8 cellular contexts compared by ENCODE assay signal in genomic region chr1:6578624-6579373, GRCh38. TPM values are rescaled to one million over a fixed set of nuclear protein-coding genes. Genes with fewer than 3 reads are reported as not detected.
DNase-seq lines count a peak whose midpoint lies in the region; ATAC-seq and TF ChIP-seq lines count a peak whose summit lies in the region.

No MANE protein-coding gene starts in this region.

- peak overlapping the region; percentile 95 for H3K4me3 Mint-ChIP-seq in activated naive CD8-positive, alpha-beta T cell treated with anti-CD3 and anti-CD28 coated beads for 36 hours
- H3K4me3 Mint-ChIP-seq in stimulated activated naive B cell treated with anti-CD40 and anti-IgM and Interleukin-4, amounts not matched to agents 10 μg/mL and 1 μg/mL and 100 μg/mL, for 72 hours = peak overlapping the region; percentile 95 to 100

- no peak for TF ChIP-seq CTCF in KMS-11 (conservative IDR thresholded peaks at IDR 0.05; ENCODE audit: low read depth, low read length)

- no peak for DNase-seq in activated naive CD8-positive, alpha-beta T cell treated with anti-CD3 and anti-CD28 coated beads for 36 hours
- DNase-seq in stimulated activated naive B cell treated with anti-CD40 and anti-IgM and Interleukin-4, amounts not matched to agents 10 μg/mL and 1 μg/mL and 100 μg/mL, for 72 hours = no peak
- no peak for DNase-seq in NAMALWA (ENCODE audit: low spot score)
- no peak for DNase-seq in NCI-H2196 (lab: John Stamatoyannopoulos, UW; ENCODE audit: unreplicated experiment)
- DNase-seq in nucleus accumbens (lab: John Stamatoyannopoulos, UW) = no peak
- DNase-seq in Kasumi-1 (lab: John Stamatoyannopoulos, UW) = no peak

- peak overlapping the region; percentile 93 for H3K27ac Mint-ChIP-seq in activated naive CD8-positive, alpha-beta T cell treated with anti-CD3 and anti-CD28 coated beads for 36 hours
- peak overlapping the region; percentile 100 for H3K27ac Mint-ChIP-seq in stimulated activated naive B cell treated with anti-CD40 and anti-IgM and Interleukin-4, amounts not matched to agents 10 μg/mL and 1 μg/mL and 100 μg/mL, for 72 hours

- no peaks in the 10 kb centered on the region for H3K27me3 Mint-ChIP-seq in activated naive CD8-positive, alpha-beta T cell treated with anti-CD3 and anti-CD28 coated beads for 36 hours
- peaks cover 0 to 6% of the 10 kb centered on the region in 2 donors for H3K27me3 Mint-ChIP-seq in stimulated activated naive B cell treated with anti-CD40 and anti-IgM and Interleukin-4, amounts not matched to agents 10 μg/mL and 1 μg/mL and 100 μg/mL, for 72 hours

- H3K79me2 ChIP-seq in KMS-11 (ENCODE audit: insufficient read depth, low read depth) = peaks cover 11% of the 10 kb centered on the region

- no peaks in the 10 kb centered on the region for H3K27me3 ChIP-seq in KMS-11 (ENCODE audit: insufficient read depth, low read depth)
- no peaks in the 10 kb centered on the region for H3K27me3 ChIP-seq in layer of hippocampus (ENCODE audit: control insufficient read depth, insufficient read depth, low read length)

- ATAC-seq in stimulated activated naive B cell treated with anti-CD40 and anti-IgM and Interleukin-4, amounts not matched to agents 10 μg/mL and 1 μg/mL and 100 μg/mL, for 72 hours (replicated peaks) = no peak

- H3K9me3 Mint-ChIP-seq in activated naive CD8-positive, alpha-beta T cell treated with anti-CD3 and anti-CD28 coated beads for 36 hours = no peaks in the 10 kb centered on the region
- no peaks in the 10 kb centered on the region for H3K9me3 Mint-ChIP-seq in stimulated activated naive B cell treated with anti-CD40 and anti-IgM and Interleukin-4, amounts not matched to agents 10 μg/mL and 1 μg/mL and 100 μg/mL, for 72 hours

- H3K9ac ChIP-seq in KMS-11 = peak overlapping the region; percentile 76; the same call in 1 of the 2 replicates

- H3K27ac ChIP-seq in KMS-11 (peak overlapping the region; percentile 53; the same call in 1 of the 2 replicates), layer of hippocampus (ENCODE audit: low read depth, low read length) (peak overlapping the region; percentile 90)

- peak overlapping the region; percentile 81 for H3K4me2 ChIP-seq in KMS-11

- peaks cover 4% of the 10 kb centered on the region for H3K36me3 Mint-ChIP-seq in activated naive CD8-positive, alpha-beta T cell treated with anti-CD3 and anti-CD28 coated beads for 36 hours
- peaks cover 8 to 11% of the 10 kb centered on the region in 2 donors for H3K36me3 Mint-ChIP-seq in stimulated activated naive B cell treated with anti-CD40 and anti-IgM and Interleukin-4, amounts not matched to agents 10 μg/mL and 1 μg/mL and 100 μg/mL, for 72 hours

- no peak overlapping the region for H3K4me3 ChIP-seq in KMS-11 (IDR thresholded peaks at IDR 0.05; ENCODE audit: insufficient read depth, low read depth, low read length)

- H4K20me1 ChIP-seq in KMS-11 (ENCODE audit: insufficient read depth) = no peaks in the 10 kb centered on the region

- peaks cover 35% of the 10 kb centered on the region for H3K4me1 ChIP-seq in KMS-11 (ENCODE audit: low read depth, poor library complexity, severe bottlenecking)

- peak overlapping the region; percentile 96 for H2AFZ ChIP-seq in KMS-11 (ENCODE audit: low read depth)

- peaks cover 24% of the 10 kb centered on the region for H3K4me1 Mint-ChIP-seq in activated naive CD8-positive, alpha-beta T cell treated with anti-CD3 and anti-CD28 coated beads for 36 hours
- H3K4me1 Mint-ChIP-seq in stimulated activated naive B cell treated with anti-CD40 and anti-IgM and Interleukin-4, amounts not matched to agents 10 μg/mL and 1 μg/mL and 100 μg/mL, for 72 hours = peaks cover 26 to 42% of the 10 kb centered on the region in 2 donors

- no peaks in the 10 kb centered on the region for H3K36me3 ChIP-seq in KMS-11 (ENCODE audit: insufficient read depth)

RNA-seq across cellular contexts. Expression of gene ZBTB48, which starts 1.0 kb away (rescaled TPM):
- 10 to 100 TPM; 22.1 to 26.4 TPM for total RNA-seq in activated naive CD8-positive, alpha-beta T cell treated with anti-CD3 and anti-CD28 coated beads for 36 hours

RNA-seq across cellular contexts. Expression of gene TAS1R1, which starts 23.7 kb away (rescaled TPM):
- total RNA-seq in activated naive CD8-positive, alpha-beta T cell treated with anti-CD3 and anti-CD28 coated beads for 36 hours = not detected

RNA-seq across cellular contexts. Expression of gene KLHL21, which starts 23.9 kb away (rescaled TPM):
- 10 to 100 TPM; 31.2 TPM for total RNA-seq in activated naive CD8-positive, alpha-beta T cell treated with anti-CD3 and anti-CD28 coated beads for 36 hours

RNA-seq across cellular contexts. Expression of gene NOL9, which starts 24.5 kb away (rescaled TPM):
- 10 to 100 TPM; 54.1 to 55.1 TPM for total RNA-seq in activated naive CD8-positive, alpha-beta T cell treated with anti-CD3 and anti-CD28 coated beads for 36 hours

RNA-seq across cellular contexts. Expression of gene PHF13, which starts 34.7 kb away (rescaled TPM):
- 10 to 100 TPM; 10.9 to 11.7 TPM for total RNA-seq in activated naive CD8-positive, alpha-beta T cell treated with anti-CD3 and anti-CD28 coated beads for 36 hours
